1 cellular context compared by ENCODE assay signal in the genomic region with DNA sequence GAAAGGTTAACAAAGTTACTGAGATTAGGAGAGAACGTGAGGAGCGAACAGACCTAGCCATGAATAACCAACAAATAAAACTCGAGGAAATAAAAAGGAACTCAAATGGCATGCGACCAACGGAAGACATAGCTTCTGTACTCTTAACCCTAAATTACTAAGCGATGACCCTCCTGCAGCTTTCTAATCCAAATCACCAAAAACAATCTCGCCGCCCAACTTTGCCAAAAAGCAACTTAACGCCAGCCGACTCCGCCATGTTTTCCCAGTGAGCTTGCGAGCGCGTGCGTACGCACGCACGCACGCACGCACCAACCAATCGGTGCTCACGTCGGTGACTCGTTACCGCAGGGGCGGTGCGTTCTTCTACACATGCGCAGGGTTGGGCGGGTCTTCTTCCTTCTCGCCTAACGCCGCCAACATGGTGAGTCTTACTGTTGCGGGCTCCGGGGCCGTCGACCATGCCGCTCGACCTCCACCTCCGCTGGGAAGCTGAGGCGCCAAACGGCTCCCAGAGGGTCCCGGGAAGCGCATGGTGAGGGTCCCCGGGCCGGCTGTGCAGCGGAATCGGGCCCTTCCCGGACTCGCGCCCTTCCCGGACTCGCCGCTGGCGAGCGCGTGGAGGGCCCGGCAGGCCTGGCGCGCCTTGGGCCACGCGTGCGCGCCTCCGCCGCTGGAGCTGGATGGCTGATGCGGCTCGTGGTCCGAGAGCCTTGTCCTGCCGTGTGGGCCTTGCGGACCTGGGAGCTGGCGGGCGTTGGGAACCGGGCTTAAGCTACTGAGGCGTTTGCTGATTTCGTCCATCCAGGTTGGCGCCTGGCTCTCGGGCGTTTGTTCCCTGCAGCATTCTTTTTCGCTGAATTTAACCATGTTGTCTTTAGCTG.
TF ChIP-seq lines count a peak whose summit lies in the region.

A gene (plus strand): TSS at position 400 of the 884 bp plus-strand sequence. CDS start 133 bp downstream, at position 533.

TF ChIP-seq in K562, 482 proteins besides CTCF, POLR2A, EP300 and RAD21 (continued from another document and continues in another):
- TF ChIP-seq, protein P1, sequence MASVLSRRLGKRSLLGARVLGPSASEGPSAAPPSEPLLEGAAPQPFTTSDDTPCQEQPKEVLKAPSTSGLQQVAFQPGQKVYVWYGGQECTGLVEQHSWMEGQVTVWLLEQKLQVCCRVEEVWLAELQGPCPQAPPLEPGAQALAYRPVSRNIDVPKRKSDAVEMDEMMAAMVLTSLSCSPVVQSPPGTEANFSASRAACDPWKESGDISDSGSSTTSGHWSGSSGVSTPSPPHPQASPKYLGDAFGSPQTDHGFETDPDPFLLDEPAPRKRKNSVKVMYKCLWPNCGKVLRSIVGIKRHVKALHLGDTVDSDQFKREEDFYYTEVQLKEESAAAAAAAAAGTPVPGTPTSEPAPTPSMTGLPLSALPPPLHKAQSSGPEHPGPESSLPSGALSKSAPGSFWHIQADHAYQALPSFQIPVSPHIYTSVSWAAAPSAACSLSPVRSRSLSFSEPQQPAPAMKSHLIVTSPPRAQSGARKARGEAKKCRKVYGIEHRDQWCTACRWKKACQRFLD (CRISPR knock-in tag; IDR thresholded peaks at IDR 0.05), result peak; percentile 20; the same call in 1 of the 2 replicates
- no peak for TF ChIP-seq HSF4 (CRISPR knock-in tag; IDR thresholded peaks at IDR 0.05; ENCODE audit: borderline replicate concordance)
- TF ChIP-seq LARP7 (IDR thresholded peaks at IDR 0.05), result peak; percentile 56; the same call in 1 of the 2 replicates
- TF ChIP-seq GTF2E2 (tag; IDR thresholded peaks at IDR 0.05), result peak; percentile 99
- peak; percentile 70 for TF ChIP-seq FUS (optimal IDR thresholded peaks at IDR 0.05; ENCODE audit: low read depth, low read length)
- no peak for TF ChIP-seq BACH1 (tag; IDR thresholded peaks at IDR 0.05)
- peak; percentile 59; the same call in 1 of the 2 replicates for TF ChIP-seq PTBP1 (IDR thresholded peaks at IDR 0.05; ENCODE audit: low read depth, low read length)
- TF ChIP-seq, protein P2, sequence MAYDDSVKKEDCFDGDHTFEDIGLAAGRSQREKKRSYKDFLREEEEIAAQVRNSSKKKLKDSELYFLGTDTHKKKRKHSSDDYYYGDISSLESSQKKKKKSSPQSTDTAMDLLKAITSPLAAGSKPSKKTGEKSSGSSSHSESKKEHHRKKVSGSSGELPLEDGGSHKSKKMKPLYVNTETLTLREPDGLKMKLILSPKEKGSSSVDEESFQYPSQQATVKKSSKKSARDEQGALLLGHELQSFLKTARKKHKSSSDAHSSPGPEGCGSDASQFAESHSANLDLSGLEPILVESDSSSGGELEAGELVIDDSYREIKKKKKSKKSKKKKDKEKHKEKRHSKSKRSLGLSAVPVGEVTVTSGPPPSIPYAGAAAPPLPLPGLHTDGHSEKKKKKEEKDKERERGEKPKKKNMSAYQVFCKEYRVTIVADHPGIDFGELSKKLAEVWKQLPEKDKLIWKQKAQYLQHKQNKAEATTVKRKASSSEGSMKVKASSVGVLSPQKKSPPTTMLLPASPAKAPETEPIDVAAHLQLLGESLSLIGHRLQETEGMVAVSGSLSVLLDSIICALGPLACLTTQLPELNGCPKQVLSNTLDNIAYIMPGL (CRISPR knock-in tag; IDR thresholded peaks at IDR 0.05), result peak; percentile 92
- TF ChIP-seq, protein P3, sequence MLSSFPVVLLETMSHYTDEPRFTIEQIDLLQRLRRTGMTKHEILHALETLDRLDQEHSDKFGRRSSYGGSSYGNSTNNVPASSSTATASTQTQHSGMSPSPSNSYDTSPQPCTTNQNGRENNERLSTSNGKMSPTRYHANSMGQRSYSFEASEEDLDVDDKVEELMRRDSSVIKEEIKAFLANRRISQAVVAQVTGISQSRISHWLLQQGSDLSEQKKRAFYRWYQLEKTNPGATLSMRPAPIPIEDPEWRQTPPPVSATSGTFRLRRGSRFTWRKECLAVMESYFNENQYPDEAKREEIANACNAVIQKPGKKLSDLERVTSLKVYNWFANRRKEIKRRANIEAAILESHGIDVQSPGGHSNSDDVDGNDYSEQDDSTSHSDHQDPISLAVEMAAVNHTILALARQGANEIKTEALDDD (IDR thresholded peaks at IDR 0.05), result no peak
- no peak for TF ChIP-seq NR2C1 (IDR thresholded peaks at IDR 0.05)
- TF ChIP-seq NR2C1 (tag; IDR thresholded peaks at IDR 0.05), result no peak
- peak; percentile 95 for TF ChIP-seq U2AF1 (optimal IDR thresholded peaks at IDR 0.05; ENCODE audit: low read depth, low read length)
- peak; percentile 28 for TF ChIP-seq RBM25 (IDR thresholded peaks at IDR 0.05; ENCODE audit: low read depth, low read length, severe bottlenecking)
- TF ChIP-seq GATAD2B (IDR thresholded peaks at IDR 0.05; ENCODE audit: borderline replicate concordance), result 0 out of 2 replicates have a peak, but pooled peaks have one; percentile 32
- TF ChIP-seq, protein P4, sequence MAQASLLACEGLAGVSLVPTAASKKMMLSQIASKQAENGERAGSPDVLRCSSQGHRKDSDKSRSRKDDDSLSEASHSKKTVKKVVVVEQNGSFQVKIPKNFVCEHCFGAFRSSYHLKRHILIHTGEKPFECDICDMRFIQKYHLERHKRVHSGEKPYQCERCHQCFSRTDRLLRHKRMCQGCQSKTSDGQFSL (CRISPR knock-in tag; IDR thresholded peaks at IDR 0.05), result peak; percentile 72; the same call in 1 of the 2 replicates
- TF ChIP-seq, protein P4 (tag; IDR thresholded peaks at IDR 0.05), result no peak
- TF ChIP-seq ZNF316 (IDR thresholded peaks at IDR 0.05), result no peak
- TF ChIP-seq RAD51 (IDR thresholded peaks at IDR 0.05; ENCODE audit: borderline replicate concordance, low read depth), result no peak
- peak; percentile 93; the same call in 1 of the 2 replicates for TF ChIP-seq MTA3 (IDR thresholded peaks at IDR 0.05; ENCODE audit: borderline replicate concordance)
- TF ChIP-seq RBM22 (IDR thresholded peaks at IDR 0.05; ENCODE audit: low read depth, low read length, poor library complexity, severe bottlenecking), result peak; percentile 93
- no peak for TF ChIP-seq ZNF354B (CRISPR knock-in tag; IDR thresholded peaks at IDR 0.05)
- no peak for TF ChIP-seq TSC22D4 (tag; IDR thresholded peaks at IDR 0.05)
- TF ChIP-seq ZNF586 (CRISPR knock-in tag; conservative IDR thresholded peaks at IDR 0.05), result no peak
- no peak for TF ChIP-seq TAL1 (IDR thresholded peaks at IDR 0.05)
- no peak for TF ChIP-seq SMARCA5 (IDR thresholded peaks at IDR 0.05)
- peak; percentile 39 for TF ChIP-seq NEUROD1 (IDR thresholded peaks at IDR 0.05; ENCODE audit: borderline replicate concordance, low read depth, low read length, partially characterized antibody)
- TF ChIP-seq, protein P5, sequence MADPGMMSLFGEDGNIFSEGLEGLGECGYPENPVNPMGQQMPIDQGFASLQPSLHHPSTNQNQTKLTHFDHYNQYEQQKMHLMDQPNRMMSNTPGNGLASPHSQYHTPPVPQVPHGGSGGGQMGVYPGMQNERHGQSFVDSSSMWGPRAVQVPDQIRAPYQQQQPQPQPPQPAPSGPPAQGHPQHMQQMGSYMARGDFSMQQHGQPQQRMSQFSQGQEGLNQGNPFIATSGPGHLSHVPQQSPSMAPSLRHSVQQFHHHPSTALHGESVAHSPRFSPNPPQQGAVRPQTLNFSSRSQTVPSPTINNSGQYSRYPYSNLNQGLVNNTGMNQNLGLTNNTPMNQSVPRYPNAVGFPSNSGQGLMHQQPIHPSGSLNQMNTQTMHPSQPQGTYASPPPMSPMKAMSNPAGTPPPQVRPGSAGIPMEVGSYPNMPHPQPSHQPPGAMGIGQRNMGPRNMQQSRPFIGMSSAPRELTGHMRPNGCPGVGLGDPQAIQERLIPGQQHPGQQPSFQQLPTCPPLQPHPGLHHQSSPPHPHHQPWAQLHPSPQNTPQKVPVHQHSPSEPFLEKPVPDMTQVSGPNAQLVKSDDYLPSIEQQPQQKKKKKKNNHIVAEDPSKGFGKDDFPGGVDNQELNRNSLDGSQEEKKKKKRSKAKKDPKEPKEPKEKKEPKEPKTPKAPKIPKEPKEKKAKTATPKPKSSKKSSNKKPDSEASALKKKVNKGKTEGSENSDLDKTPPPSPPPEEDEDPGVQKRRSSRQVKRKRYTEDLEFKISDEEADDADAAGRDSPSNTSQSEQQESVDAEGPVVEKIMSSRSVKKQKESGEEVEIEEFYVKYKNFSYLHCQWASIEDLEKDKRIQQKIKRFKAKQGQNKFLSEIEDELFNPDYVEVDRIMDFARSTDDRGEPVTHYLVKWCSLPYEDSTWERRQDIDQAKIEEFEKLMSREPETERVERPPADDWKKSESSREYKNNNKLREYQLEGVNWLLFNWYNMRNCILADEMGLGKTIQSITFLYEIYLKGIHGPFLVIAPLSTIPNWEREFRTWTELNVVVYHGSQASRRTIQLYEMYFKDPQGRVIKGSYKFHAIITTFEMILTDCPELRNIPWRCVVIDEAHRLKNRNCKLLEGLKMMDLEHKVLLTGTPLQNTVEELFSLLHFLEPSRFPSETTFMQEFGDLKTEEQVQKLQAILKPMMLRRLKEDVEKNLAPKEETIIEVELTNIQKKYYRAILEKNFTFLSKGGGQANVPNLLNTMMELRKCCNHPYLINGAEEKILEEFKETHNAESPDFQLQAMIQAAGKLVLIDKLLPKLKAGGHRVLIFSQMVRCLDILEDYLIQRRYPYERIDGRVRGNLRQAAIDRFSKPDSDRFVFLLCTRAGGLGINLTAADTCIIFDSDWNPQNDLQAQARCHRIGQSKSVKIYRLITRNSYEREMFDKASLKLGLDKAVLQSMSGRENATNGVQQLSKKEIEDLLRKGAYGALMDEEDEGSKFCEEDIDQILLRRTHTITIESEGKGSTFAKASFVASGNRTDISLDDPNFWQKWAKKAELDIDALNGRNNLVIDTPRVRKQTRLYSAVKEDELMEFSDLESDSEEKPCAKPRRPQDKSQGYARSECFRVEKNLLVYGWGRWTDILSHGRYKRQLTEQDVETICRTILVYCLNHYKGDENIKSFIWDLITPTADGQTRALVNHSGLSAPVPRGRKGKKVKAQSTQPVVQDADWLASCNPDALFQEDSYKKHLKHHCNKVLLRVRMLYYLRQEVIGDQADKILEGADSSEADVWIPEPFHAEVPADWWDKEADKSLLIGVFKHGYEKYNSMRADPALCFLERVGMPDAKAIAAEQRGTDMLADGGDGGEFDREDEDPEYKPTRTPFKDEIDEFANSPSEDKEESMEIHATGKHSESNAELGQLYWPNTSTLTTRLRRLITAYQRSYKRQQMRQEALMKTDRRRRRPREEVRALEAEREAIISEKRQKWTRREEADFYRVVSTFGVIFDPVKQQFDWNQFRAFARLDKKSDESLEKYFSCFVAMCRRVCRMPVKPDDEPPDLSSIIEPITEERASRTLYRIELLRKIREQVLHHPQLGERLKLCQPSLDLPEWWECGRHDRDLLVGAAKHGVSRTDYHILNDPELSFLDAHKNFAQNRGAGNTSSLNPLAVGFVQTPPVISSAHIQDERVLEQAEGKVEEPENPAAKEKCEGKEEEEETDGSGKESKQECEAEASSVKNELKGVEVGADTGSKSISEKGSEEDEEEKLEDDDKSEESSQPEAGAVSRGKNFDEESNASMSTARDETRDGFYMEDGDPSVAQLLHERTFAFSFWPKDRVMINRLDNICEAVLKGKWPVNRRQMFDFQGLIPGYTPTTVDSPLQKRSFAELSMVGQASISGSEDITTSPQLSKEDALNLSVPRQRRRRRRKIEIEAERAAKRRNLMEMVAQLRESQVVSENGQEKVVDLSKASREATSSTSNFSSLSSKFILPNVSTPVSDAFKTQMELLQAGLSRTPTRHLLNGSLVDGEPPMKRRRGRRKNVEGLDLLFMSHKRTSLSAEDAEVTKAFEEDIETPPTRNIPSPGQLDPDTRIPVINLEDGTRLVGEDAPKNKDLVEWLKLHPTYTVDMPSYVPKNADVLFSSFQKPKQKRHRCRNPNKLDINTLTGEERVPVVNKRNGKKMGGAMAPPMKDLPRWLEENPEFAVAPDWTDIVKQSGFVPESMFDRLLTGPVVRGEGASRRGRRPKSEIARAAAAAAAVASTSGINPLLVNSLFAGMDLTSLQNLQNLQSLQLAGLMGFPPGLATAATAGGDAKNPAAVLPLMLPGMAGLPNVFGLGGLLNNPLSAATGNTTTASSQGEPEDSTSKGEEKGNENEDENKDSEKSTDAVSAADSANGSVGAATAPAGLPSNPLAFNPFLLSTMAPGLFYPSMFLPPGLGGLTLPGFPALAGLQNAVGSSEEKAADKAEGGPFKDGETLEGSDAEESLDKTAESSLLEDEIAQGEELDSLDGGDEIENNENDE (IDR thresholded peaks at IDR 0.05; ENCODE audit: low read depth, low read length), result no peak
- TF ChIP-seq MTA2 (IDR thresholded peaks at IDR 0.05; ENCODE audit: low read depth), result no peak
- TF ChIP-seq ZNF707 (CRISPR knock-in tag; conservative IDR thresholded peaks at IDR 0.05), result no peak
- peak in 1 of 2 experiments; percentile 96; a peak in 2 of 4 replicates for TF ChIP-seq HDAC1 (IDR thresholded peaks at IDR 0.05)
- no peak for TF ChIP-seq MCM3 (IDR thresholded peaks at IDR 0.05)
- TF ChIP-seq, protein P6, sequence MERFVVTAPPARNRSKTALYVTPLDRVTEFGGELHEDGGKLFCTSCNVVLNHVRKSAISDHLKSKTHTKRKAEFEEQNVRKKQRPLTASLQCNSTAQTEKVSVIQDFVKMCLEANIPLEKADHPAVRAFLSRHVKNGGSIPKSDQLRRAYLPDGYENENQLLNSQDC (CRISPR knock-in tag; IDR thresholded peaks at IDR 0.05), result no peak
- TF ChIP-seq, protein P7, sequence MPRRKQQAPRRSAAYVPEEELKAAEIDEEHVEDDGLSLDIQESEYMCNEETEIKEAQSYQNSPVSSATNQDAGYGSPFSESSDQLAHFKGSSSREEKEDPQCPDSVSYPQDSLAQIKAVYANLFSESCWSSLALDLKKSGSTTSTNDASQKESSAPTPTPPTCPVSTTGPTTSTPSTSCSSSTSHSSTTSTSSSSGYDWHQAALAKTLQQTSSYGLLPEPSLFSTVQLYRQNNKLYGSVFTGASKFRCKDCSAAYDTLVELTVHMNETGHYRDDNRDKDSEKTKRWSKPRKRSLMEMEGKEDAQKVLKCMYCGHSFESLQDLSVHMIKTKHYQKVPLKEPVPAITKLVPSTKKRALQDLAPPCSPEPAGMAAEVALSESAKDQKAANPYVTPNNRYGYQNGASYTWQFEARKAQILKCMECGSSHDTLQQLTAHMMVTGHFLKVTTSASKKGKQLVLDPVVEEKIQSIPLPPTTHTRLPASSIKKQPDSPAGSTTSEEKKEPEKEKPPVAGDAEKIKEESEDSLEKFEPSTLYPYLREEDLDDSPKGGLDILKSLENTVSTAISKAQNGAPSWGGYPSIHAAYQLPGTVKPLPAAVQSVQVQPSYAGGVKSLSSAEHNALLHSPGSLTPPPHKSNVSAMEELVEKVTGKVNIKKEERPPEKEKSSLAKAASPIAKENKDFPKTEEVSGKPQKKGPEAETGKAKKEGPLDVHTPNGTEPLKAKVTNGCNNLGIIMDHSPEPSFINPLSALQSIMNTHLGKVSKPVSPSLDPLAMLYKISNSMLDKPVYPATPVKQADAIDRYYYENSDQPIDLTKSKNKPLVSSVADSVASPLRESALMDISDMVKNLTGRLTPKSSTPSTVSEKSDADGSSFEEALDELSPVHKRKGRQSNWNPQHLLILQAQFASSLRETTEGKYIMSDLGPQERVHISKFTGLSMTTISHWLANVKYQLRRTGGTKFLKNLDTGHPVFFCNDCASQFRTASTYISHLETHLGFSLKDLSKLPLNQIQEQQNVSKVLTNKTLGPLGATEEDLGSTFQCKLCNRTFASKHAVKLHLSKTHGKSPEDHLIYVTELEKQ (CRISPR knock-in tag; IDR thresholded peaks at IDR 0.05), result no peak
- TF ChIP-seq FOXM1 (IDR thresholded peaks at IDR 0.05; ENCODE audit: low read depth), result no peak
- TF ChIP-seq FOXM1 (CRISPR knock-in tag; IDR thresholded peaks at IDR 0.05; ENCODE audit: low read depth), result peak; percentile 61; the same call in 1 of the 2 replicates
- no peak for TF ChIP-seq NR4A1 (CRISPR knock-in tag; IDR thresholded peaks at IDR 0.05)
- 0 out of 2 replicates have a peak, but pooled peaks have one; percentile 14 for TF ChIP-seq NR4A1 (tag; IDR thresholded peaks at IDR 0.05)
- peak; percentile 100 for TF ChIP-seq PHF8 (IDR thresholded peaks at IDR 0.05; ENCODE audit: borderline replicate concordance, low read length)
